In genomic region chr15:69474846-69475455, GRCh38 we compare ENCODE assay signal across 14 cellular contexts. TPM values are rescaled to one million over a fixed set of nuclear protein-coding genes. Genes with fewer than 3 reads are reported as not detected.
DNase-seq lines count a peak whose midpoint lies in the region; ATAC-seq, FAIRE-seq and TF ChIP-seq lines count a peak whose summit lies in the region.
"Had no signal": no experiment of that assay in that cellular context is flagged by ENCODE, and none has a peak within 500 bp of the region (broad histone marks: within the 10 kb centered on the region; RNA-seq: fewer than 3 reads in every experiment).

No MANE protein-coding gene starts in this region.

- no peak for TF ChIP-seq RAD21 in HepG2 (CRISPR knock-in tag; IDR thresholded peaks at IDR 0.05)

- peak; percentile 67 for ATAC-seq in HepG2
- no peak for ATAC-seq in activated naive CD8-positive, alpha-beta T cell treated with anti-CD3 and anti-CD28 coated beads, Interleukin-2, amount 50 U/mL, for 24 hours

- peak; percentile 28 for DNase-seq in Calu3
- peak; percentile 95 for DNase-seq in LNCaP clone FGC (ENCODE audit: low read depth)
- no peak for DNase-seq in bronchial epithelial cell (ENCODE audit: low read depth)
- DNase-seq in HepG2 (ENCODE audit: low spot score): no peak
- no peak for DNase-seq in activated naive CD8-positive, alpha-beta T cell treated with anti-CD3 and anti-CD28 coated beads, Interleukin-2, amount 50 U/mL, for 24 hours
- no peak for DNase-seq in thyroid gland
- no peak for DNase-seq in RWPE1 (ENCODE audit: low spot score)
- no peak for DNase-seq in ecto neural progenitor cell (ENCODE audit: low spot score)

- CTCF ChIA-PET in Calu3 (lab: Charles Lee) (interaction anchor here (0.6 to 1.2 kb wide), 3 partner anchors 9 to 1007 kb away, joined by 3 to 4 read pairs (median 3); no protein-coding TSS in a partner anchor), HepG2 (lab: Yijun Ruan, JAX; ENCODE audit: low intra/inter-chr PET ratio, low total read pairs) (interaction anchor here (0.8 to 1.2 kb wide), 3 partner anchors 888 to 1013 kb away, joined by 4 to 7 read pairs (median 4); no protein-coding TSS in a partner anchor), RWPE1 (lab: Yijun Ruan, JAX) (interaction anchor here (0.6 to 1.0 kb wide), 4 partner anchors 9 to 1111 kb away, joined by 3 to 5 read pairs (median 3); no protein-coding TSS in a partner anchor)

- peaks cover 3% of the 10 kb centered on the region for H3K9me3 Mint-ChIP-seq in Calu3 (ENCODE audit: low read depth, unreplicated experiment)
- H3K9me3 Mint-ChIP-seq in activated naive CD8-positive, alpha-beta T cell treated with anti-CD3 and anti-CD28 coated beads, Interleukin-2, amount 50 U/mL, for 24 hours: peaks cover 6% of the 10 kb centered on the region
- H3K9me3 Mint-ChIP-seq: natural killer cell treated with Interleukin-12 subunit alpha and Interleukin-12 subunit beta and Interleukin-15 and Interleukin-18, amount 100 ng/mL, for 72 hours had no signal

- POLR2A ChIA-PET in HepG2 (lab: Yijun Ruan, JAX): no interaction called here
- POLR2A ChIA-PET in RWPE1 (lab: Yijun Ruan, JAX; ENCODE audit: low non-redundant PET): no interaction called here

- no peaks in the 10 kb centered on the region for H3K9me3 ChIP-seq in HepG2 (ENCODE audit: low read length)
- no peaks in the 10 kb centered on the region for H3K9me3 ChIP-seq in thyroid gland
- H3K9me3 ChIP-seq: breast epithelium, left lung had no signal

- peaks cover 16% of the 10 kb centered on the region for H3K4me1 Mint-ChIP-seq in Calu3 (ENCODE audit: low read depth, unreplicated experiment)
- H3K4me1 Mint-ChIP-seq in activated naive CD8-positive, alpha-beta T cell treated with anti-CD3 and anti-CD28 coated beads, Interleukin-2, amount 50 U/mL, for 24 hours: peaks cover 5% of the 10 kb centered on the region
- H3K4me1 Mint-ChIP-seq: activated CD4-positive, alpha-beta memory T cell treated with anti-CD3 and anti-CD28 coated beads, Interleukin-2, amount 10 ng/mL, durations not matched to agents 7 days and 5 days had no signal

- no peak overlapping the region for H3K4me3 Mint-ChIP-seq in Calu3 (ENCODE audit: low read depth, unreplicated experiment)
- H3K4me3 Mint-ChIP-seq in activated naive CD8-positive, alpha-beta T cell treated with anti-CD3 and anti-CD28 coated beads, Interleukin-2, amount 50 U/mL, for 24 hours: no peak overlapping the region
- H3K4me3 Mint-ChIP-seq: activated CD4-positive, alpha-beta memory T cell treated with anti-CD3 and anti-CD28 coated beads, Interleukin-2, amount 10 ng/mL, durations not matched to agents 7 days and 5 days; natural killer cell treated with Interleukin-12 subunit alpha and Interleukin-12 subunit beta and Interleukin-15 and Interleukin-18, amount 100 ng/mL, for 72 hours had no signal

- H3K4me1 ChIP-seq in HepG2 (ENCODE audit: insufficient read depth, low read length): no peaks in the 10 kb centered on the region
- H3K4me1 ChIP-seq in thyroid gland: peaks cover 0 to 3% of the 10 kb centered on the region in 2 donors
- H3K4me1 ChIP-seq: breast epithelium, left lung, right atrium auricular region had no signal

- H3K27ac Mint-ChIP-seq in Calu3 (ENCODE audit: unreplicated experiment): no peak overlapping the region
- no peak overlapping the region for H3K27ac Mint-ChIP-seq in activated naive CD8-positive, alpha-beta T cell treated with anti-CD3 and anti-CD28 coated beads, Interleukin-2, amount 50 U/mL, for 24 hours
- H3K27ac Mint-ChIP-seq: activated CD4-positive, alpha-beta memory T cell treated with anti-CD3 and anti-CD28 coated beads, Interleukin-2, amount 10 ng/mL, durations not matched to agents 7 days and 5 days had no signal

- 10% methylated on average over 4 of the region's 7 CpGs for WGBS in HepG2 (ENCODE audit: low lambda C conversion rate)
- 81 to 87% methylated on average over 7 of the region's 7 CpGs for WGBS in thyroid gland, 2 donors

- no peak overlapping the region for H2AFZ ChIP-seq in HepG2 (ENCODE audit: low read length)

- H3K36me3 ChIP-seq in bronchial epithelial cell (ENCODE audit: control insufficient read depth, insufficient read depth, low read length) (no peaks in the 10 kb centered on the region), HepG2 (replicated peaks in 1 of 2; ENCODE audit: control insufficient read depth in 1 of 2, insufficient read depth in 2 of 2, low read length in 2 of 2) (no peaks in the 10 kb centered on the region), thyroid gland (no peaks in the 10 kb centered on the region)
- H3K36me3 ChIP-seq: breast epithelium, left lung, right atrium auricular region had no signal

- H3K27ac ChIP-seq in HepG2 (ENCODE audit: extremely low read length, insufficient read depth, low read length): no peak overlapping the region
- H3K27ac ChIP-seq in thyroid gland: no peak overlapping the region
- no peak overlapping the region; the same call in 1 of the 2 replicates for H3K27ac ChIP-seq in RWPE1
- H3K27ac ChIP-seq: breast epithelium, left lung, right atrium auricular region had no signal

- H3K4me2 ChIP-seq in HepG2 (ENCODE audit: low read depth, low read length): no peak overlapping the region

- FAIRE-seq in bronchial epithelial cell (lab: Jason Lieb, UNC): no peak
- FAIRE-seq in HepG2 (lab: Jason Lieb, UNC): no peak
- FAIRE-seq: endometrium had no signal

- H3K27me3 Mint-ChIP-seq in Calu3 (ENCODE audit: unreplicated experiment): no peaks in the 10 kb centered on the region
- peaks cover 11% of the 10 kb centered on the region for H3K27me3 Mint-ChIP-seq in activated naive CD8-positive, alpha-beta T cell treated with anti-CD3 and anti-CD28 coated beads, Interleukin-2, amount 50 U/mL, for 24 hours

- no peak for TF ChIP-seq CTCF in Calu3 (IDR thresholded peaks at IDR 0.05; ENCODE audit: unreplicated experiment)
- no peak for TF ChIP-seq CTCF in LNCaP clone FGC (IDR thresholded peaks at IDR 0.05; ENCODE audit: control insufficient read depth, extremely low read depth, insufficient read depth)
- peak; percentile 27 for TF ChIP-seq CTCF in bronchial epithelial cell (IDR thresholded peaks at IDR 0.05; ENCODE audit: insufficient read depth, low read length, severe bottlenecking)
- TF ChIP-seq CTCF in HepG2 (CRISPR knock-in tag; IDR thresholded peaks at IDR 0.05): no peak
- no peak for TF ChIP-seq CTCF in thyroid gland (IDR thresholded peaks at IDR 0.05)
- TF ChIP-seq CTCF in RWPE1 (conservative IDR thresholded peaks at IDR 0.05; ENCODE audit: low read depth): no peak

- no peaks in the 10 kb centered on the region for H3K36me3 Mint-ChIP-seq in Calu3 (ENCODE audit: insufficient read depth, unreplicated experiment)
- peaks cover 2% of the 10 kb centered on the region for H3K36me3 Mint-ChIP-seq in activated naive CD8-positive, alpha-beta T cell treated with anti-CD3 and anti-CD28 coated beads, Interleukin-2, amount 50 U/mL, for 24 hours (ENCODE audit: low read depth)

- H3K27me3 ChIP-seq in bronchial epithelial cell (ENCODE audit: control insufficient read depth, insufficient read depth, low read length) (peaks cover 2% of the 10 kb centered on the region), HepG2 (ENCODE audit: control insufficient read depth in 1 of 2, insufficient read depth in 2 of 2, low read length in 2 of 2) (peaks cover 1 to 43% of the 10 kb centered on the region in 2 experiments), thyroid gland (no peaks in the 10 kb centered on the region)
- H3K27me3 ChIP-seq: breast epithelium, left lung, right atrium auricular region had no signal

- in situ Hi-C loops in HepG2 (cut with HindIII; ENCODE audit: extremely low pct_ligation_motif_present, low pct_unique_long_range_greater_than_20kb): loop anchor here (5.0 to 25.0 kb wide), 4 partner anchors 612 to 1012 kb away; partner anchors contain the start of genes ANP32A and TLE3

- TF ChIP-seq POLR2A in HepG2 (IDR thresholded peaks at IDR 0.05; ENCODE audit: insufficient read depth in 1 of 2, low read depth in 2 of 2, low read length in 2 of 2): no peak
- TF ChIP-seq POLR2A in thyroid gland (IDR thresholded peaks at IDR 0.05): no peak

- intact Hi-C loops in Calu3 (cut with micrococcal nuclease; ENCODE audit: unreplicated experiment): loop anchor here (5.0 to 10.0 kb wide), 6 partner anchors 47 to 1012 kb away; partner anchors contain the start of gene TLE3
- intact Hi-C loops in HepG2 (cut with micrococcal nuclease; ENCODE audit: unreplicated experiment): loop anchor here (1.0 kb wide), 1 partner anchor 1013 kb away; no protein-coding TSS in a partner anchor
- intact Hi-C loops in thyroid gland (cut with DNase I): loop anchor here (5.0 to 10.0 kb wide), 2 partner anchors 620 to 1012 kb away; partner anchors contain the start of gene TLE3

- no peaks in the 10 kb centered on the region for H3K79me2 ChIP-seq in HepG2 (ENCODE audit: insufficient read depth, low read length)

- H3K9ac ChIP-seq in HepG2 (ENCODE audit: insufficient read depth, low read depth, low read length): no peak overlapping the region

- H4K20me1 ChIP-seq in HepG2 (ENCODE audit: insufficient read depth, low read length): no peaks in the 10 kb centered on the region; the same call in 1 of the 2 replicates

- BruUV-seq in Calu3 (replicated peaks; lab: Mats Ljungman, UMichigan) (no TSS peak), HepG2 (replicated peaks; lab: Mats Ljungman, UMichigan) (no TSS peak)

- TF ChIP-seq EP300 in HepG2 (IDR thresholded peaks at IDR 0.05; ENCODE audit: low read depth in 2 of 2, low read length in 2 of 2) (no peak), HepG2 (CRISPR knock-in tag; IDR thresholded peaks at IDR 0.05; ENCODE audit: borderline replicate concordance) (no peak)

- H3K4me3 ChIP-seq in LNCaP clone FGC (ENCODE audit: low read depth, low read length) (no peak overlapping the region), bronchial epithelial cell (ENCODE audit: low read depth, low read length) (no peak overlapping the region), HepG2 (replicated peaks in 1 of 3; ENCODE audit: insufficient read depth in 1 of 3, low read depth in 2 of 3, low read length in 3 of 3) (no peak overlapping the region), thyroid gland (replicated peaks in 1 of 3) (no peak overlapping the region)
- H3K4me3 ChIP-seq: breast epithelium, left lung, right atrium auricular region had no signal

RNA-seq across cellular contexts. Expression of gene RPLP1, which starts 22.3 kb away (rescaled TPM):
- total RNA-seq in Calu3 (2022): 1,386 and 1,535 TPM in 2 replicates
- 47.4 and 57.4 TPM in 2 replicates for total RNA-seq in bronchial epithelial cell
- total RNA-seq in HepG2 (2016; rRNA removed; fragmentation: Illumina TruSeq; extraction: Trizol): 797 and 817 TPM in 2 replicates
- 2,715 and 2,875 TPM in 2 replicates for total RNA-seq in HepG2 (2016; cell fraction: cytosol; rRNA removed; fragmentation: Illumina TruSeq; extraction: Trizol; ENCODE audit: low read depth)
- 770 and 847 TPM in 2 replicates for total RNA-seq in HepG2 (2016; cell fraction: insoluble cytoplasmic fraction; rRNA removed; fragmentation: Illumina TruSeq; extraction: Trizol)
- 2,691 and 2,904 TPM in 2 replicates for total RNA-seq in HepG2 (2016; cell fraction: membrane; rRNA removed; fragmentation: Illumina TruSeq; extraction: Trizol)
- total RNA-seq in HepG2 (2016; cell fraction: nucleus; rRNA removed; fragmentation: Illumina TruSeq; extraction: Trizol): 376 and 425 TPM in 2 replicates
- polyA plus RNA-seq in HepG2 (2011; rRNA removed): 929 and 1,118 TPM in 2 replicates
- 1,248 and 1,609 TPM in 2 replicates for polyA plus RNA-seq in HepG2 (2011; cell fraction: cytosol; rRNA removed)
- polyA plus RNA-seq in HepG2 (2011; cell fraction: nucleus; rRNA removed): 481 and 511 TPM in 2 replicates
- 1,800 and 1,929 TPM in 2 replicates for polyA plus RNA-seq in HepG2 (2012)
- polyA plus RNA-seq in HepG2 (2016; cell fraction: cytosol; fragmentation: Illumina TruSeq; extraction: Trizol; ENCODE audit: low read depth): 7,466 and 8,712 TPM in 2 replicates
- 1,627 and 1,657 TPM in 2 replicates for polyA plus RNA-seq in HepG2 (2016; cell fraction: insoluble cytoplasmic fraction; fragmentation: Illumina TruSeq; extraction: Trizol; ENCODE audit: low read depth)
- 6,180 and 6,214 TPM in 2 replicates for polyA plus RNA-seq in HepG2 (2016; cell fraction: membrane; fragmentation: Illumina TruSeq; extraction: Trizol; ENCODE audit: low read depth)
- polyA plus RNA-seq in HepG2 (2016; cell fraction: nucleus; fragmentation: Illumina TruSeq; extraction: Trizol; ENCODE audit: insufficient read depth, low read depth): 1,328 and 1,370 TPM in 2 replicates
- 1,160 and 1,197 TPM in 2 replicates for polyA minus RNA-seq in HepG2 (2011; rRNA and poly(A)+ RNA removed; ENCODE audit: low replicate concordance)
- 1,916 and 2,042 TPM in 2 replicates for polyA minus RNA-seq in HepG2 (2011; cell fraction: cytosol; rRNA and poly(A)+ RNA removed)
- 190 and 217 TPM in 2 replicates for polyA minus RNA-seq in HepG2 (2011; cell fraction: nucleus; rRNA and poly(A)+ RNA removed)
- total RNA-seq in thyroid gland: 1,000 to 10,000 TPM in 1 of 4 donors, 100 to 1,000 TPM in 3; 401 to 2,289 (median 606) TPM

Comparison
In these comparisons a context has a peak if more than half of its experiments do, and no peak if none do; other contexts are left out.
1. DNase-seq: peak in Calu3 (single experiment) and LNCaP clone FGC (single experiment); none in bronchial epithelial cell (single experiment), HepG2 (single experiment), activated naive CD8-positive, alpha-beta T cell treated with anti-CD3 and anti-CD28 coated beads, Interleukin-2, amount 50 U/mL, for 24 hours (single experiment), thyroid gland (0 of 2), RWPE1 (single experiment) and ecto neural progenitor cell (single experiment).